In genomic region chr11:119806064-119806915, GRCh38 we compare ENCODE assay signal across 10 cellular contexts.
"Had no signal": no experiment of that assay in that cellular context is flagged by ENCODE, and none has a peak within 500 bp of the region (broad histone marks: within the 10 kb centered on the region; RNA-seq: fewer than 3 reads in every experiment).

No MANE protein-coding gene starts in this region.

- H3K4me1 ChIP-seq: gastrocnemius medialis, tibial artery had no signal

- H3K27ac ChIP-seq: gastrocnemius medialis, tibial artery had no signal

- H3K9me3 ChIP-seq: gastrocnemius medialis, tibial artery had no signal

- H3K4me3 ChIP-seq: gastrocnemius medialis, tibial artery had no signal

- H3K27me3 ChIP-seq: gastrocnemius medialis had no signal

- ATAC-seq: gastrocnemius medialis; natural killer cell treated with Interleukin-12 subunit alpha and Interleukin-12 subunit beta and Interleukin-15 and Interleukin-18, amount 100 ng/mL, for 72 hours had no signal

- DNase-seq: activated CD4-positive, alpha-beta memory T cell treated with anti-CD3 and anti-CD28 coated beads for 36 hours; activated CD4-positive, CD25-positive, alpha-beta regulatory T cell treated with anti-CD3 and anti-CD28 coated beads, Interleukin-2, amount 50 U/mL, for 72 hours; activated naive CD8-positive, alpha-beta T cell treated with anti-CD3 and anti-CD28 coated beads, Interleukin-2, amount 10 ng/mL, durations not matched to agents 7 days and 5 days; aorta; effector memory CD4-positive, alpha-beta T cell; gastrocnemius medialis; mammary epithelial cell; T-helper 9 cell; tibial artery had no signal

- H3K36me3 ChIP-seq: gastrocnemius medialis, tibial artery had no signal
